Comparison of ENCODE assay signal across 15 cellular contexts in genomic region chr15:79643393-79643792, GRCh38.
DNase-seq lines count a peak whose midpoint lies in the region; ATAC-seq and TF ChIP-seq lines count a peak whose summit lies in the region.
"Had no signal": no experiment of that assay in that cellular context is flagged by ENCODE, and none has a peak within 500 bp of the region (broad histone marks: within the 10 kb centered on the region; RNA-seq: fewer than 3 reads in every experiment).

No MANE protein-coding gene starts in this region.

- peak overlapping the region; percentile 33 for H2AFZ ChIP-seq in ACC112 (ENCODE audit: low read length, unreplicated experiment)

- no peak for TF ChIP-seq POLR2A in body of pancreas (IDR thresholded peaks at IDR 0.05)

- H3K9me3 ChIP-seq in body of pancreas: no peaks in the 10 kb centered on the region
- H3K9me3 ChIP-seq: HAP-1 had no signal

- no peaks in the 10 kb centered on the region for H3K79me2 ChIP-seq in ACC112 (ENCODE audit: control insufficient read depth, insufficient read depth, low read length, unreplicated experiment)

- H3K4me1 ChIP-seq in ACC112 (ENCODE audit: control insufficient read depth, insufficient read depth, low read length, unreplicated experiment) (peaks cover 31% of the 10 kb centered on the region), body of pancreas (no peaks in the 10 kb centered on the region)
- H3K4me1 ChIP-seq: HAP-1 had no signal

- H3K27me3 Mint-ChIP-seq in activated T-helper 17 cell treated with anti-CD3 and anti-CD28 coated beads, Interleukin-2, amount 50 U/mL, for 72 hours: peaks cover 23% of the 10 kb centered on the region
- peaks cover 31 to 44% of the 10 kb centered on the region in 2 donors for H3K27me3 Mint-ChIP-seq in effector memory CD8-positive, alpha-beta T cell

- H3K36me3 ChIP-seq in ACC112 (ENCODE audit: insufficient read depth, low read length) (no peaks in the 10 kb centered on the region), body of pancreas (replicated peaks in 1 of 2; ENCODE audit: insufficient read depth in 1 of 2, low read depth in 2 of 2) (no peaks in the 10 kb centered on the region)
- H3K36me3 ChIP-seq: HAP-1 had no signal

- no peak for TF ChIP-seq CTCF in body of pancreas (IDR thresholded peaks at IDR 0.05)

- peak overlapping the region; percentile 77 for H3K27ac Mint-ChIP-seq in activated T-helper 17 cell treated with anti-CD3 and anti-CD28 coated beads, Interleukin-2, amount 50 U/mL, for 72 hours
- H3K27ac Mint-ChIP-seq in effector memory CD8-positive, alpha-beta T cell: no peak overlapping the region
- H3K27ac Mint-ChIP-seq: CD14-positive monocyte; CD8-positive, alpha-beta T cell had no signal

- DNase-seq in ELR (ENCODE audit: low read depth) (peak; percentile 5), iPS-NIHi7 (ENCODE audit: extremely low spot score) (peak; percentile 22), NCI-H2029 (lab: John Stamatoyannopoulos, UW) (no peak), body of pancreas (no peak)
- no peak for DNase-seq in effector memory CD8-positive, alpha-beta T cell
- DNase-seq: CD8-positive, alpha-beta T cell; COR-L47; DMS153; DMS79 treated with DMSO at 0.1 percent for 48 hours; GDM1 had no signal

- H3K4me1 Mint-ChIP-seq in activated T-helper 17 cell treated with anti-CD3 and anti-CD28 coated beads, Interleukin-2, amount 50 U/mL, for 72 hours: no peaks in the 10 kb centered on the region
- H3K4me1 Mint-ChIP-seq in effector memory CD8-positive, alpha-beta T cell (ENCODE audit: low read depth in 2 of 2): no peaks in the 10 kb centered on the region
- H3K4me1 Mint-ChIP-seq: CD14-positive monocyte had no signal

- H3K27me3 ChIP-seq in ACC112 (ENCODE audit: insufficient read depth, low read length) (no peaks in the 10 kb centered on the region), body of pancreas (no peaks in the 10 kb centered on the region)

- intact Hi-C loops in body of pancreas (cut with DNase I): no loop called here

- peak overlapping the region; percentile 36 for H3K27ac ChIP-seq in ACC112 (ENCODE audit: low read depth, low read length)
- H3K27ac ChIP-seq in body of pancreas: no peak overlapping the region

- ATAC-seq in activated T-helper 17 cell treated with anti-CD3 and anti-CD28 coated beads, Interleukin-2, amount 50 U/mL, for 72 hours (replicated peaks): peak; percentile 71
- no peak for ATAC-seq in body of pancreas
- no peak for ATAC-seq in effector memory CD8-positive, alpha-beta T cell (replicated peaks)
- ATAC-seq: A549; CD8-positive, alpha-beta T cell had no signal

- H3K4me3 Mint-ChIP-seq in activated T-helper 17 cell treated with anti-CD3 and anti-CD28 coated beads, Interleukin-2, amount 50 U/mL, for 72 hours: peak overlapping the region; percentile 29
- no peak overlapping the region for H3K4me3 Mint-ChIP-seq in effector memory CD8-positive, alpha-beta T cell
- H3K4me3 Mint-ChIP-seq: CD14-positive monocyte; CD8-positive, alpha-beta T cell had no signal

- peaks cover 17% of the 10 kb centered on the region for H3K9me3 Mint-ChIP-seq in activated T-helper 17 cell treated with anti-CD3 and anti-CD28 coated beads, Interleukin-2, amount 50 U/mL, for 72 hours
- H3K9me3 Mint-ChIP-seq in effector memory CD8-positive, alpha-beta T cell: no peaks in the 10 kb centered on the region

- H3K4me3 ChIP-seq in ACC112 (ENCODE audit: low read depth, low read length) (no peak overlapping the region), body of pancreas (no peak overlapping the region)
- H3K4me3 ChIP-seq: A549, HAP-1 had no signal

- H3K36me3 Mint-ChIP-seq in activated T-helper 17 cell treated with anti-CD3 and anti-CD28 coated beads, Interleukin-2, amount 50 U/mL, for 72 hours (ENCODE audit: low read depth): no peaks in the 10 kb centered on the region
- no peaks in the 10 kb centered on the region for H3K36me3 Mint-ChIP-seq in effector memory CD8-positive, alpha-beta T cell (ENCODE audit: insufficient read depth)
- H3K36me3 Mint-ChIP-seq: CD14-positive monocyte; CD8-positive, alpha-beta T cell had no signal

Comparison
In these comparisons a context has a peak if more than half of its experiments do, and no peak if none do; other contexts are left out.
1. DNase-seq: peak in ELR (single experiment) and iPS-NIHi7 (single experiment); none in NCI-H2029 (single experiment), body of pancreas (0 of 4) and effector memory CD8-positive, alpha-beta T cell (0 of 3).